In genomic region chr2:85788603-85789002, GRCh38 we compare ENCODE assay signal across 1 cellular context.
TF ChIP-seq lines count a peak whose summit lies in the region.

No MANE protein-coding gene starts in this region.

TF ChIP-seq in IMR-90, 13 proteins besides CTCF, POLR2A, EP300 and RAD21:
- TF ChIP-seq MXI1 (IDR thresholded peaks at IDR 0.05; ENCODE audit: borderline replicate concordance, low read depth, low read length) (no peak), CEBPB (IDR thresholded peaks at IDR 0.05; ENCODE audit: low read depth, low read length) (no peak), RFX5 (IDR thresholded peaks at IDR 0.05; ENCODE audit: low read depth, low read length) (no peak), MAZ (IDR thresholded peaks at IDR 0.05; ENCODE audit: borderline replicate concordance, low read depth, low read length) (no peak), RCOR1 (IDR thresholded peaks at IDR 0.05; ENCODE audit: insufficient replicate concordance, low read length) (no peak), FOS (IDR thresholded peaks at IDR 0.05; ENCODE audit: low read depth, low read length) (no peak), USF2 (IDR thresholded peaks at IDR 0.05; ENCODE audit: low read depth, low read length) (no peak), CHD1 (IDR thresholded peaks at IDR 0.05; ENCODE audit: low read depth, low read length) (no peak), BHLHE40 (IDR thresholded peaks at IDR 0.05; ENCODE audit: low read depth, low read length) (no peak), MAFK (IDR thresholded peaks at IDR 0.05; ENCODE audit: low read depth, low read length) (no peak), SMC3 (IDR thresholded peaks at IDR 0.05; ENCODE audit: low read depth, low read length) (no peak), NFE2L2 (IDR thresholded peaks at IDR 0.05; ENCODE audit: low read depth, low read length) (no peak), ELK1 (IDR thresholded peaks at IDR 0.05; ENCODE audit: borderline replicate concordance, low read depth, low read length) (no peak)
